In the genomic region with DNA sequence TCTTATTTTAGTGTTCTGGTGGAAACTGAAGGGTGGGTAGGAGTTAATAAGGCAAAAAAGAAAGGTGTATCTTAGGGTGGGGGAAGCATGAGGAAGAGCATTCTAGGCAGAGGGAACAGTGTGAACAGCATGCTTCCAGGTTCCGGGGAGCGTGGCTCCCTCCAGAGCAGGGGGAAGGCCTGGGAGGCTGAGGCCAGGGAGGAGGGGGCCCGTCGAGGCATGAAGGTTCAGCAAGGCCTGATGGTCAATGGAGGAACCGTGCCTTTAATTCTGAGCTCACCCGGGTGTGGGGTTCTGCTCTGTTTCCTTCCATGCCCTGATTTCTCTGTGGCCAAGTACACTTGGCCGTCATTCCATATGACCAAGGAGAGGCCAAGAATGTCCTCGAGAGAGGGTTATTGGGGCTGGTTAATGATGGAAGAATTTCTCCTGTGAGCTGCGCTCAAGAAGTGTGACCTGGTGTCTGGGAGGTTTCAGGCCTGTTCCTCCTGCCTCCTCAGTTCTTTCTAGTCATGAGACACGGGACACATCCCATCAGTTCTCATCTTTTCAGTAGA, we compare ENCODE assay signal across 1 cellular context.
TF ChIP-seq lines count a peak whose summit lies in the region.

No MANE protein-coding gene starts in this region.

TF ChIP-seq in IMR-90, 13 proteins besides CTCF, POLR2A, EP300 and RAD21:
- no peak for TF ChIP-seq RFX5 (IDR thresholded peaks at IDR 0.05; ENCODE audit: low read depth, low read length)
- no peak for TF ChIP-seq SMC3 (IDR thresholded peaks at IDR 0.05; ENCODE audit: low read depth, low read length)
- TF ChIP-seq, protein P1, sequence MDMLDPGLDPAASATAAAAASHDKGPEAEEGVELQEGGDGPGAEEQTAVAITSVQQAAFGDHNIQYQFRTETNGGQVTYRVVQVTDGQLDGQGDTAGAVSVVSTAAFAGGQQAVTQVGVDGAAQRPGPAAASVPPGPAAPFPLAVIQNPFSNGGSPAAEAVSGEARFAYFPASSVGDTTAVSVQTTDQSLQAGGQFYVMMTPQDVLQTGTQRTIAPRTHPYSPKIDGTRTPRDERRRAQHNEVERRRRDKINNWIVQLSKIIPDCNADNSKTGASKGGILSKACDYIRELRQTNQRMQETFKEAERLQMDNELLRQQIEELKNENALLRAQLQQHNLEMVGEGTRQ (IDR thresholded peaks at IDR 0.05; ENCODE audit: low read depth, low read length), result no peak
- no peak for TF ChIP-seq CEBPB (IDR thresholded peaks at IDR 0.05; ENCODE audit: low read depth, low read length)
- no peak for TF ChIP-seq CHD1 (IDR thresholded peaks at IDR 0.05; ENCODE audit: low read depth, low read length)
- TF ChIP-seq MAFK (IDR thresholded peaks at IDR 0.05; ENCODE audit: low read depth, low read length), result no peak
- no peak for TF ChIP-seq NFE2L2 (IDR thresholded peaks at IDR 0.05; ENCODE audit: low read depth, low read length)
- no peak for TF ChIP-seq MXI1 (IDR thresholded peaks at IDR 0.05; ENCODE audit: borderline replicate concordance, low read depth, low read length)
- no peak for TF ChIP-seq BHLHE40 (IDR thresholded peaks at IDR 0.05; ENCODE audit: low read depth, low read length)
- no peak for TF ChIP-seq FOS (IDR thresholded peaks at IDR 0.05; ENCODE audit: low read depth, low read length)
- no peak for TF ChIP-seq RCOR1 (IDR thresholded peaks at IDR 0.05; ENCODE audit: insufficient replicate concordance, low read length)
- TF ChIP-seq, protein P2, sequence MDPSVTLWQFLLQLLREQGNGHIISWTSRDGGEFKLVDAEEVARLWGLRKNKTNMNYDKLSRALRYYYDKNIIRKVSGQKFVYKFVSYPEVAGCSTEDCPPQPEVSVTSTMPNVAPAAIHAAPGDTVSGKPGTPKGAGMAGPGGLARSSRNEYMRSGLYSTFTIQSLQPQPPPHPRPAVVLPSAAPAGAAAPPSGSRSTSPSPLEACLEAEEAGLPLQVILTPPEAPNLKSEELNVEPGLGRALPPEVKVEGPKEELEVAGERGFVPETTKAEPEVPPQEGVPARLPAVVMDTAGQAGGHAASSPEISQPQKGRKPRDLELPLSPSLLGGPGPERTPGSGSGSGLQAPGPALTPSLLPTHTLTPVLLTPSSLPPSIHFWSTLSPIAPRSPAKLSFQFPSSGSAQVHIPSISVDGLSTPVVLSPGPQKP (IDR thresholded peaks at IDR 0.05; ENCODE audit: borderline replicate concordance, low read depth, low read length), result no peak
- no peak for TF ChIP-seq MAZ (IDR thresholded peaks at IDR 0.05; ENCODE audit: borderline replicate concordance, low read depth, low read length)
TF ChIP-seq in IMR-90: peak in this region for 0.
